Comparison of ENCODE assay signal across 22 cellular contexts in genomic region chr9:19114680-19115270, GRCh38. TPM values are rescaled to one million over a fixed set of nuclear protein-coding genes. Genes with fewer than 3 reads are reported as not detected.
A peak's percentile ranks its signal among the peaks of the same experiment; 100 is the strongest.
DNase-seq lines count a peak whose midpoint lies in the region; ATAC-seq and TF ChIP-seq lines count a peak whose summit lies in the region.
"Had no signal": no experiment of that assay in that cellular context is flagged by ENCODE, and none has a peak within 500 bp of the region (broad histone marks: within the 10 kb centered on the region; RNA-seq: fewer than 3 reads in every experiment).

No MANE protein-coding gene starts in this region.

- peaks cover 0 to 12% (median 6%) of the 10 kb centered on the region in 4 donors for H3K4me1 ChIP-seq in right lobe of liver

- ATAC-seq in right lobe of liver (peak in 2 of 4 donors; percentile 2 to 6), HG03571 (IDR thresholded peaks at IDR 0.05; ENCODE audit: unreplicated experiment) (no peak), HG02973 (IDR thresholded peaks at IDR 0.05; ENCODE audit: unreplicated experiment) (no peak)
- ATAC-seq: stimulated activated naive CD8-positive, alpha-beta T cell treated with anti-CD3 and anti-CD28 coated beads, Interleukin-15, amount 100 ng/mL, for 72 hours had no signal

- peak overlapping the region in 1 of 3 donors; percentile 37 for H3K27ac ChIP-seq in right lobe of liver
- H3K27ac ChIP-seq: 22Rv1, KMS-11, transverse colon, VCaP had no signal

- intact Hi-C loops in right lobe of liver (cut with DNase I): no loop called here

- no peaks in the 10 kb centered on the region for H3K27me3 ChIP-seq in MG63
- no peaks in the 10 kb centered on the region for H3K27me3 ChIP-seq in right lobe of liver
- H3K27me3 ChIP-seq: transverse colon had no signal

- TF ChIP-seq POLR2A in right lobe of liver (IDR thresholded peaks at IDR 0.05): peak; percentile 86

- TF ChIP-seq CTCF in cardiac fibroblast (IDR thresholded peaks at IDR 0.05; ENCODE audit: low read depth, low read length) (no peak), right lobe of liver (IDR thresholded peaks at IDR 0.05) (no peak)

- H3K4me3 ChIP-seq in MG63 (no peak overlapping the region), cardiac fibroblast (replicated peaks in 1 of 2; ENCODE audit: low read depth in 2 of 2, low read length in 2 of 2) (no peak overlapping the region), right lobe of liver (no peak overlapping the region)
- H3K4me3 ChIP-seq: left ventricle myocardium inferior, transverse colon had no signal

- WGBS in right lobe of liver (ENCODE audit: insufficient coverage, low coverage, low lambda C conversion rate, missing lambda C conversion rate): 79% methylated on average over 3 of the region's 3 CpGs

- DNase-seq in A172 (ENCODE audit: low spot score) (peak; percentile 45), MG63 (peak; percentile 16), cardiac fibroblast (ENCODE audit: low read depth in 2 of 2) (peak; percentile 30 to 65), right lobe of liver (no peak), D341Med (ENCODE audit: low spot score) (no peak), NCI-H2227 treated with DMSO at 0.1 percent for 48 hours (lab: John Stamatoyannopoulos, UW) (no peak)
- DNase-seq: activated CD4-positive, alpha-beta memory T cell treated with anti-CD3 and anti-CD28 coated beads, Interleukin-2, amount 10 ng/mL, durations not matched to agents 7 days and 5 days; activated T-cell treated with anti-CD3 and anti-CD28 coated beads for 4 hours; amygdala; central memory CD4-positive, alpha-beta T cell; COR-L47; effector CD4-positive, alpha-beta T cell; left ventricle myocardium inferior; NCI-H187 treated with DMSO at 0.1 percent for 48 hours; NCI-H345; stimulated activated naive CD8-positive, alpha-beta T cell treated with anti-CD3 and anti-CD28 coated beads, Interleukin-15, amount 100 ng/mL, for 72 hours; transverse colon had no signal

- H3K9me3 ChIP-seq in MG63 (no peaks in the 10 kb centered on the region), right lobe of liver (no peaks in the 10 kb centered on the region)
- H3K9me3 ChIP-seq: left ventricle myocardium inferior, transverse colon had no signal

- H3K36me3 ChIP-seq in MG63: peaks cover 64% of the 10 kb centered on the region
- H3K36me3 ChIP-seq in right lobe of liver: peaks cover 7 to 48% (median 38%) of the 10 kb centered on the region in 4 donors

RNA-seq across cellular contexts. Expression of gene HAUS6, which starts 12.1 kb away (rescaled TPM):
- total RNA-seq in A172 (2014; rRNA removed; shearing (Covaris generic)): 39.7 and 40.4 TPM in 2 replicates
- total RNA-seq in MG63 (2014; rRNA removed; shearing (Covaris generic); ENCODE audit: low replicate concordance): 22.9 and 41.9 TPM in 2 replicates
- 1 to 10 TPM; 2.9 to 8.1 (median 4.3) TPM for total RNA-seq in right lobe of liver

RNA-seq across cellular contexts. Expression of gene PLIN2, which starts 12.5 kb away (rescaled TPM):
- not detected in 2 replicates for total RNA-seq in A172 (2014; rRNA removed; shearing (Covaris generic))
- 153 and 228 TPM in 2 replicates for total RNA-seq in MG63 (2014; rRNA removed; shearing (Covaris generic); ENCODE audit: low replicate concordance)
- total RNA-seq in right lobe of liver: 1,000 to 10,000 TPM in 2 of 6 experiments, 100 to 1,000 TPM in 4; 151 to 2,070 (median 532) TPM

Comparison
In these comparisons a context has a peak if more than half of its experiments do, and no peak if none do; other contexts are left out.
1. DNase-seq: peak in A172 (single experiment), MG63 (single experiment) and cardiac fibroblast (2 of 2); none in right lobe of liver (0 of 3), D341Med (single experiment) and NCI-H2227 treated with DMSO at 0.1 percent for 48 hours (single experiment).
2. RNA of gene PLIN2, which starts 12.5 kb away (total RNA-seq): 151 to 2,070 TPM in right lobe of liver and 153 to 228 TPM in MG63; not detected in A172; every median in the first group is over 100 times any median in the second.